In the genomic region with DNA sequence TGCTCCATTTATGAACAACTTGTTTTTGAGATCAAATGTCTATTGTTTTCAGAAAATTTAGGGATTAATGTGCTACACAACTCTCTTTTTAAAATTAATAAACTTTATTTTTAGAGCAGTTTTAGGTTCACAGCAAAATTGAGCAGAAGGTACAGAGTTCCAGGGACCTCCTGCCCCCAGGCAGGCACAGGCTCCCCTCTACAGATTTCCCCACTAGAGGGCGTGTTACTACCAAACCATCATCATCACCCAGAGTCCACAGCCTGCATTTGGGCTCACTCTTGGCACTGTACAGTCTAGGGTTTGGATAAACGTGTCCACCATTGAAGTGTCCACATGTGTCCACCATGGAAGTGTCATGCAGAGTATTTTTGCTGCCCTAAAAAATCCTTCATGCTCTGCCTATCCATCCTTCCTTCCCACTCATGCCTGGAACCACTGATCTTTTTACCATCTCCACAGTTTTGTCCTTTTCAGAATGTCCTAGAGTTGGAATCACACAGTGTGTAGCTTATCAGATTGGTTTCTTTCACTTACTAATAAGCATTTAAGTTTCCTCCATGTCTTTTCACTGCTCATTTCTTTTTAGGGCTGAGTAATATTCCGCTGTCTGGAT, we compare ENCODE assay signal across 8 cellular contexts.
A peak's percentile ranks its signal among the peaks of the same experiment; 100 is the strongest.
DNase-seq lines count a peak whose midpoint lies in the region; ATAC-seq and TF ChIP-seq lines count a peak whose summit lies in the region.

No MANE protein-coding gene starts in this region.

- H3K27me3 Mint-ChIP-seq in neural progenitor cell (ENCODE audit: insufficient read depth, low read depth): peaks cover 5% of the 10 kb centered on the region
- peaks cover 60% of the 10 kb centered on the region for H3K27me3 Mint-ChIP-seq in stimulated activated memory B cell treated with anti-CD40 and anti-IgM and Interleukin-4, amounts not matched to agents 10 μg/mL and 1 μg/mL and 100 μg/mL, for 72 hours

- no peaks in the 10 kb centered on the region for H4K20me1 ChIP-seq in neural progenitor cell (ENCODE audit: low read depth)

- no peak overlapping the region for H3K4me3 ChIP-seq in neural progenitor cell

- peaks cover 8% of the 10 kb centered on the region for H3K4me1 Mint-ChIP-seq in neural progenitor cell
- no peaks in the 10 kb centered on the region for H3K4me1 Mint-ChIP-seq in stimulated activated memory B cell treated with anti-CD40 and anti-IgM and Interleukin-4, amounts not matched to agents 10 μg/mL and 1 μg/mL and 100 μg/mL, for 72 hours

- no peak overlapping the region for H3K27ac ChIP-seq in neural progenitor cell

- TF ChIP-seq CTCF in GM13976 (IDR thresholded peaks at IDR 0.05; ENCODE audit: borderline replicate concordance, control extremely low read depth, extremely low read depth, insufficient read depth, missing control alignments): peak; percentile 73
- TF ChIP-seq CTCF in neural progenitor cell (IDR thresholded peaks at IDR 0.05): peak; percentile 76

- H3K9me3 ChIP-seq in neural progenitor cell (ENCODE audit: low read depth): peaks cover 22% of the 10 kb centered on the region

- no peak overlapping the region for H3K9ac ChIP-seq in neural progenitor cell

- H3F3A ChIP-seq in neural progenitor cell (ENCODE audit: low read depth): no peaks in the 10 kb centered on the region

- no peaks in the 10 kb centered on the region for H3K79me2 ChIP-seq in neural progenitor cell (ENCODE audit: low read depth)

- H3K27ac Mint-ChIP-seq in neural progenitor cell: no peak overlapping the region
- H3K27ac Mint-ChIP-seq in stimulated activated memory B cell treated with anti-CD40 and anti-IgM and Interleukin-4, amounts not matched to agents 10 μg/mL and 1 μg/mL and 100 μg/mL, for 72 hours: no peak overlapping the region

- no peak overlapping the region for H3K4me3 Mint-ChIP-seq in neural progenitor cell
- H3K4me3 Mint-ChIP-seq in stimulated activated memory B cell treated with anti-CD40 and anti-IgM and Interleukin-4, amounts not matched to agents 10 μg/mL and 1 μg/mL and 100 μg/mL, for 72 hours: no peak overlapping the region

- no peak overlapping the region for H2AFZ ChIP-seq in neural progenitor cell (replicated peaks)

- H3K4me2 ChIP-seq in neural progenitor cell: no peak overlapping the region

- H3K27me3 ChIP-seq in neural progenitor cell: no peaks in the 10 kb centered on the region

- peaks cover 22% of the 10 kb centered on the region for H3K9me3 Mint-ChIP-seq in neural progenitor cell
- H3K9me3 Mint-ChIP-seq in stimulated activated memory B cell treated with anti-CD40 and anti-IgM and Interleukin-4, amounts not matched to agents 10 μg/mL and 1 μg/mL and 100 μg/mL, for 72 hours: peaks cover 20% of the 10 kb centered on the region

- H3K4me1 ChIP-seq in neural progenitor cell: no peaks in the 10 kb centered on the region

- no peaks in the 10 kb centered on the region for H3K36me3 Mint-ChIP-seq in neural progenitor cell
- H3K36me3 Mint-ChIP-seq in stimulated activated memory B cell treated with anti-CD40 and anti-IgM and Interleukin-4, amounts not matched to agents 10 μg/mL and 1 μg/mL and 100 μg/mL, for 72 hours: peaks cover 13% of the 10 kb centered on the region

- peak; percentile 76 for ATAC-seq in HG03378 (IDR thresholded peaks at IDR 0.05; ENCODE audit: unreplicated experiment)
- ATAC-seq in stimulated activated memory B cell treated with anti-CD40 and anti-IgM and Interleukin-4, amounts not matched to agents 10 μg/mL and 1 μg/mL and 100 μg/mL, for 72 hours: no peak
- no peak for ATAC-seq in GM18873 (IDR thresholded peaks at IDR 0.05; ENCODE audit: low FRiP score, unreplicated experiment)

- in situ Hi-C loops in ACHN (cut with HindIII; ENCODE audit: low pct_ligation_motif_present, low pct_unique_long_range_greater_than_20kb, low sequenced_read_pairs): no loop called here
- in situ Hi-C loops in GM13976 (cut with MboI; ENCODE audit: low sequenced_read_pairs, unreplicated experiment): loop anchor here (25.0 kb wide), 1 partner anchor 274 kb away; no protein-coding TSS in a partner anchor

- no peaks in the 10 kb centered on the region for H3K36me3 ChIP-seq in neural progenitor cell

- peak; percentile 11 for DNase-seq in ACHN
- peak; percentile 75 for DNase-seq in GM13976 (ENCODE audit: low spot score)
- peak; percentile 23 for DNase-seq in T-helper 9 cell
- DNase-seq in ecto neural progenitor cell (ENCODE audit: low spot score): peak; percentile 49
- DNase-seq in neural progenitor cell (ENCODE audit: low spot score): peak; percentile 54

Comparison
In these comparisons a context has a peak if more than half of its experiments do, and no peak if none do; other contexts are left out.
1. DNase-seq: peak in every context shown above with its lines; median percentile 75 in GM13976; 54 in neural progenitor cell; 49 in ecto neural progenitor cell; 23 in T-helper 9 cell; 11 in ACHN.